17 cellular contexts compared by ENCODE assay signal in genomic region chr6:47252636-47253035, GRCh38.
"Had no signal": no experiment of that assay in that cellular context is flagged by ENCODE, and none has a peak within 500 bp of the region (broad histone marks: within the 10 kb centered on the region; RNA-seq: fewer than 3 reads in every experiment).

No MANE protein-coding gene starts in this region.

- H3K4me1 Mint-ChIP-seq: activated naive CD4-positive, alpha-beta T cell treated with anti-CD3 and anti-CD28 coated beads, Interleukin-2, amount 10 ng/mL, durations not matched to agents 7 days and 5 days had no signal

- H3K27ac Mint-ChIP-seq: activated naive CD4-positive, alpha-beta T cell treated with anti-CD3 and anti-CD28 coated beads, Interleukin-2, amount 10 ng/mL, durations not matched to agents 7 days and 5 days; activated naive CD8-positive, alpha-beta T cell treated with anti-CD3 and anti-CD28 coated beads, Interleukin-2, amount 50 U/mL, for 24 hours; nephron; stimulated activated naive CD8-positive, alpha-beta T cell treated with anti-CD3 and anti-CD28 coated beads, Interleukin-15, Interleukin-2, amounts not matched to agents 100 ng/mL and 50 ng/mL, for 24 hours had no signal

- H3K4me3 Mint-ChIP-seq: activated naive CD4-positive, alpha-beta T cell treated with anti-CD3 and anti-CD28 coated beads, Interleukin-2, amount 10 ng/mL, durations not matched to agents 7 days and 5 days; activated naive CD8-positive, alpha-beta T cell treated with anti-CD3 and anti-CD28 coated beads, Interleukin-2, amount 50 U/mL, for 24 hours; nephron; stimulated activated naive CD8-positive, alpha-beta T cell treated with anti-CD3 and anti-CD28 coated beads, Interleukin-15, Interleukin-2, amounts not matched to agents 100 ng/mL and 50 ng/mL, for 24 hours had no signal

- H3K9me3 ChIP-seq: heart left ventricle, neutrophil, pancreas, psoas muscle, right atrium auricular region, spleen, suprapubic skin, transverse colon had no signal

- H3K36me3 ChIP-seq: neutrophil, transverse colon had no signal

- DNase-seq: activated naive CD4-positive, alpha-beta T cell treated with anti-CD3 and anti-CD28 coated beads, Interleukin-2, amount 10 ng/mL, durations not matched to agents 7 days and 5 days; activated naive CD8-positive, alpha-beta T cell treated with anti-CD3 and anti-CD28 coated beads, Interleukin-2, amount 50 U/mL, for 24 hours; activated T-cell treated with anti-CD3 and anti-CD28 coated beads, Interleukin-2, amount 50 U/mL, for 48 hours; cerebellar nuclear complex; heart left ventricle; pancreas; psoas muscle; spleen; stimulated activated CD4-positive, alpha-beta T cell treated with anti-CD3 and anti-CD28 coated beads, Interleukin-4, amount 100 ng/mL, for 4 hours; transverse colon had no signal

- H3K27me3 Mint-ChIP-seq: stimulated activated naive CD8-positive, alpha-beta T cell treated with anti-CD3 and anti-CD28 coated beads, Interleukin-15, Interleukin-2, amounts not matched to agents 100 ng/mL and 50 ng/mL, for 24 hours had no signal

- H3K36me3 Mint-ChIP-seq: activated naive CD4-positive, alpha-beta T cell treated with anti-CD3 and anti-CD28 coated beads, Interleukin-2, amount 10 ng/mL, durations not matched to agents 7 days and 5 days had no signal

- H3K27ac ChIP-seq: coronary artery, epithelial cell of prostate, heart left ventricle, neutrophil, pancreas, psoas muscle, right atrium auricular region, spleen, suprapubic skin, transverse colon had no signal

- H3K4me3 ChIP-seq: coronary artery, heart left ventricle, pancreas, psoas muscle, right atrium auricular region, spleen, suprapubic skin, transverse colon had no signal

- H3K27me3 ChIP-seq: heart left ventricle, neutrophil, pancreas, right atrium auricular region, spleen, suprapubic skin, transverse colon had no signal

- H3K9me3 Mint-ChIP-seq: activated naive CD4-positive, alpha-beta T cell treated with anti-CD3 and anti-CD28 coated beads, Interleukin-2, amount 10 ng/mL, durations not matched to agents 7 days and 5 days; activated naive CD8-positive, alpha-beta T cell treated with anti-CD3 and anti-CD28 coated beads, Interleukin-2, amount 50 U/mL, for 24 hours; nephron; stimulated activated naive CD8-positive, alpha-beta T cell treated with anti-CD3 and anti-CD28 coated beads, Interleukin-15, Interleukin-2, amounts not matched to agents 100 ng/mL and 50 ng/mL, for 24 hours had no signal

- H3K4me1 ChIP-seq: pancreas, psoas muscle had no signal

- ATAC-seq: heart left ventricle, pancreas, psoas muscle had no signal
